9 cellular contexts compared by ENCODE assay signal in genomic region chr14:50059773-50060629, GRCh38. TPM values are rescaled to one million over a fixed set of nuclear protein-coding genes. Genes with fewer than 3 reads are reported as not detected.
DNase-seq lines count a peak whose midpoint lies in the region; ATAC-seq and TF ChIP-seq lines count a peak whose summit lies in the region.
"Had no signal": no experiment of that assay in that cellular context is flagged by ENCODE, and none has a peak within 500 bp of the region (broad histone marks: within the 10 kb centered on the region; RNA-seq: fewer than 3 reads in every experiment).

No MANE protein-coding gene starts in this region.

- intact Hi-C loops in heart right ventricle (cut with DNase I) (loop anchor here in 1 of 10 donors (5.0 kb wide), 1 partner anchor 58 kb away; no protein-coding TSS in a partner anchor), left ventricle myocardium superior (cut with micrococcal nuclease) (no loop called here), vagina (cut with DNase I) (loop anchor here (10.0 kb wide), 1 partner anchor 55 kb away; the partner anchor contains the start of gene VCPKMT)

- DNase-seq in heart right ventricle (no peak), left ventricle myocardium superior (no peak), vagina (ENCODE audit: extremely low spot score in 2 of 2) (no peak), KG1 (lab: John Stamatoyannopoulos, UW) (no peak)
- no peak for DNase-seq in stimulated activated naive CD4-positive, alpha-beta T cell treated with Interleukin-2 at 50 U/mL for 16 hours (lab: John Stamatoyannopoulos, UW)
- DNase-seq: activated naive CD4-positive, alpha-beta T cell treated with anti-CD3 and anti-CD28 coated beads, Interleukin-2, amount 50 U/mL, for 16 hours had no signal

- ATAC-seq in heart right ventricle: no peak
- no peak for ATAC-seq in left ventricle myocardium superior
- no peak for ATAC-seq in GM18867 (IDR thresholded peaks at IDR 0.05; ENCODE audit: unreplicated experiment)

- H3K4me3 ChIP-seq in heart right ventricle (no peak overlapping the region), mesodermal cell (ENCODE audit: extremely low read depth, insufficient read depth, low read length, poor library complexity, severe bottlenecking) (no peak overlapping the region), vagina (no peak overlapping the region)

- no peak for TF ChIP-seq CTCF in heart right ventricle (IDR thresholded peaks at IDR 0.05)
- TF ChIP-seq CTCF in vagina (IDR thresholded peaks at IDR 0.05): no peak

- H3K4me1 ChIP-seq in heart right ventricle: peaks cover 14 to 76% (median 22%) of the 10 kb centered on the region in 9 donors
- peaks cover 59% of the 10 kb centered on the region for H3K4me1 ChIP-seq in mesodermal cell (ENCODE audit: control insufficient read depth, insufficient read depth, low read length, poor library complexity, severe bottlenecking)
- peaks cover 33% of the 10 kb centered on the region for H3K4me1 ChIP-seq in vagina

- H3K27me3 ChIP-seq in heart right ventricle (no peaks in the 10 kb centered on the region), vagina (no peaks in the 10 kb centered on the region)

- H3K36me3 ChIP-seq in heart right ventricle (no peaks in the 10 kb centered on the region), mesodermal cell (ENCODE audit: control insufficient read depth, insufficient read depth, low read length) (no peaks in the 10 kb centered on the region), vagina (no peaks in the 10 kb centered on the region)

- TF ChIP-seq POLR2A in vagina (IDR thresholded peaks at IDR 0.05): no peak

- WGBS in heart right ventricle, 2 donors: 78 to 79% methylated on average over 12 of the region's 12 CpGs
- WGBS in mesodermal cell (ENCODE audit: insufficient coverage in 2 of 2), 2 experiments: 91 to 95% methylated on average over 12 of the region's 12 CpGs

- H3K27ac ChIP-seq in heart right ventricle: peak overlapping the region; percentile 41 to 92 (median 74)
- peak overlapping the region; percentile 25 for H3K27ac ChIP-seq in angular gyrus (ENCODE audit: low read depth, low read length)
- peak overlapping the region; percentile 98 for H3K27ac ChIP-seq in mesodermal cell (ENCODE audit: low read depth, low read length, severe bottlenecking)
- peak overlapping the region; percentile 89 for H3K27ac ChIP-seq in vagina

- H3K9me3 ChIP-seq in heart right ventricle (no peaks in the 10 kb centered on the region), mesodermal cell (ENCODE audit: control insufficient read depth, low read length) (no peaks in the 10 kb centered on the region), vagina (no peaks in the 10 kb centered on the region)

RNA-seq across cellular contexts. Expression of gene VCPKMT, which starts 56.4 kb away (rescaled TPM):
- total RNA-seq in heart right ventricle (1 to 10 TPM; 1.9 to 4.7 (median 3.0) TPM), left ventricle myocardium superior (3.0 TPM), vagina (2.5 TPM)
- 10 to 100 TPM in 1 of 2 donors, 1 to 10 TPM in 1; 3.4 to 28.5 TPM for polyA plus RNA-seq in heart right ventricle
- 9.3 TPM for polyA plus RNA-seq in mesodermal cell (2013, experiment 1 of 2)
- 10.1 TPM for polyA plus RNA-seq in mesodermal cell (2013, experiment 2 of 2)

Comparison
In these comparisons a context has a peak if more than half of its experiments do, and no peak if none do; other contexts are left out.
1. H3K27ac ChIP-seq: peak in every context shown above with its lines; median percentile 98 in mesodermal cell; 89 in vagina; 74 in heart right ventricle; 25 in angular gyrus.